In genomic region chr3:32817195-32817560, GRCh38 we compare ENCODE assay signal across 10 cellular contexts. TPM values are rescaled to one million over a fixed set of nuclear protein-coding genes. Genes with fewer than 3 reads are reported as not detected.
A peak's percentile ranks its signal among the peaks of the same experiment; 100 is the strongest.
DNase-seq lines count a peak whose midpoint lies in the region; ATAC-seq and TF ChIP-seq lines count a peak whose summit lies in the region.
"Had no signal": no experiment of that assay in that cellular context is flagged by ENCODE, and none has a peak within 500 bp of the region (broad histone marks: within the 10 kb centered on the region; RNA-seq: fewer than 3 reads in every experiment).

No MANE protein-coding gene starts in this region.

- H3K27ac ChIP-seq in right lobe of liver (no peak overlapping the region), tibial artery (no peak overlapping the region), ovary (no peak overlapping the region)

- H3K27me3 ChIP-seq in right lobe of liver (peaks cover 6 to 48% of the 10 kb centered on the region in 2 donors), tibial artery (peaks cover 0 to 66% of the 10 kb centered on the region in 2 donors), ovary (no peaks in the 10 kb centered on the region)

- peak overlapping the region; percentile 69 for H3K4me3 Mint-ChIP-seq in activated naive CD4-positive, alpha-beta T cell treated with anti-CD3 and anti-CD28 coated beads for 36 hours
- H3K4me3 Mint-ChIP-seq in activated T-helper 2 cell treated with anti-CD3 and anti-CD28 coated beads, Interferon-gamma antibody, Interleukin-2, Interleukin-4, amounts not matched to agents 10 μg/mL and 5 μg/mL and 100 μg/mL, durations not matched to agents 14 hours and 24 hours and 36 hours (ENCODE audit: low read depth) = peak overlapping the region; percentile 76

- TF ChIP-seq CTCF in right lobe of liver (IDR thresholded peaks at IDR 0.05) (no peak), tibial artery (IDR thresholded peaks at IDR 0.05) (no peak), ovary (IDR thresholded peaks at IDR 0.05) (no peak)

- TF ChIP-seq POLR2A in right lobe of liver (IDR thresholded peaks at IDR 0.05) = no peak
- TF ChIP-seq POLR2A in ovary (IDR thresholded peaks at IDR 0.05) = no peak

- no peak for TF ChIP-seq EP300 in ovary (IDR thresholded peaks at IDR 0.05)

- DNase-seq in activated naive CD4-positive, alpha-beta T cell treated with anti-CD3 and anti-CD28 coated beads for 36 hours = no peak
- no peak for DNase-seq in activated naive CD4-positive, alpha-beta T cell treated with Interleukin-2 at 50 U/mL for 16 hours
- DNase-seq in activated T-helper 2 cell treated with anti-CD3 and anti-CD28 coated beads, Interferon-gamma antibody, Interleukin-2, Interleukin-4, amounts not matched to agents 10 μg/mL and 5 μg/mL and 100 μg/mL, durations not matched to agents 14 hours and 24 hours and 36 hours (ENCODE audit: low spot score) = no peak
- DNase-seq in right lobe of liver (no peak), tibial artery (no peak), H4 (ENCODE audit: low spot score) (no peak), HT-29 (ENCODE audit: low spot score) (no peak), ovary (no peak)
- DNase-seq: NCI-H1436 treated with DMSO at 0.1 percent for 48 hours had no signal

- H3K27ac Mint-ChIP-seq in activated naive CD4-positive, alpha-beta T cell treated with anti-CD3 and anti-CD28 coated beads for 36 hours = no peak overlapping the region
- no peak overlapping the region for H3K27ac Mint-ChIP-seq in activated T-helper 2 cell treated with anti-CD3 and anti-CD28 coated beads, Interferon-gamma antibody, Interleukin-2, Interleukin-4, amounts not matched to agents 10 μg/mL and 5 μg/mL and 100 μg/mL, durations not matched to agents 14 hours and 24 hours and 36 hours

- peaks cover 55% of the 10 kb centered on the region for H3K27me3 Mint-ChIP-seq in activated naive CD4-positive, alpha-beta T cell treated with anti-CD3 and anti-CD28 coated beads for 36 hours (ENCODE audit: low read depth)
- peaks cover 68% of the 10 kb centered on the region for H3K27me3 Mint-ChIP-seq in activated T-helper 2 cell treated with anti-CD3 and anti-CD28 coated beads, Interferon-gamma antibody, Interleukin-2, Interleukin-4, amounts not matched to agents 10 μg/mL and 5 μg/mL and 100 μg/mL, durations not matched to agents 14 hours and 24 hours and 36 hours (ENCODE audit: low read depth)

- ATAC-seq in right lobe of liver = no peak

- CTCF ChIA-PET in activated naive CD4-positive, alpha-beta T cell treated with anti-CD3 and anti-CD28 coated beads for 36 hours (lab: Charles Lee) = no interaction called here

- no peaks in the 10 kb centered on the region for H3K9me3 Mint-ChIP-seq in activated naive CD4-positive, alpha-beta T cell treated with anti-CD3 and anti-CD28 coated beads for 36 hours
- H3K9me3 Mint-ChIP-seq in activated T-helper 2 cell treated with anti-CD3 and anti-CD28 coated beads, Interferon-gamma antibody, Interleukin-2, Interleukin-4, amounts not matched to agents 10 μg/mL and 5 μg/mL and 100 μg/mL, durations not matched to agents 14 hours and 24 hours and 36 hours = no peaks in the 10 kb centered on the region

- no CpG with 5 or more reads among the region's 57 CpGs for WGBS in right lobe of liver (ENCODE audit: insufficient coverage, low coverage, low lambda C conversion rate, missing lambda C conversion rate)
- WGBS in ovary, 3 donors = 1 to 4% (median 2%) methylated on average over 22 to 57 of the region's 57 CpGs

- peaks cover 27% of the 10 kb centered on the region for H3K4me1 Mint-ChIP-seq in activated naive CD4-positive, alpha-beta T cell treated with anti-CD3 and anti-CD28 coated beads for 36 hours (ENCODE audit: low read depth)
- peaks cover 21% of the 10 kb centered on the region for H3K4me1 Mint-ChIP-seq in activated T-helper 2 cell treated with anti-CD3 and anti-CD28 coated beads, Interferon-gamma antibody, Interleukin-2, Interleukin-4, amounts not matched to agents 10 μg/mL and 5 μg/mL and 100 μg/mL, durations not matched to agents 14 hours and 24 hours and 36 hours (ENCODE audit: low read depth)

- no peaks in the 10 kb centered on the region for H3K36me3 Mint-ChIP-seq in activated naive CD4-positive, alpha-beta T cell treated with anti-CD3 and anti-CD28 coated beads for 36 hours (ENCODE audit: low read depth)
- peaks cover 5% of the 10 kb centered on the region for H3K36me3 Mint-ChIP-seq in activated T-helper 2 cell treated with anti-CD3 and anti-CD28 coated beads, Interferon-gamma antibody, Interleukin-2, Interleukin-4, amounts not matched to agents 10 μg/mL and 5 μg/mL and 100 μg/mL, durations not matched to agents 14 hours and 24 hours and 36 hours (ENCODE audit: low read depth)

- H3K4me1 ChIP-seq in right lobe of liver (peaks cover 0 to 19% (median 0%) of the 10 kb centered on the region in 4 donors), tibial artery (peaks cover 0 to 39% (median 36%) of the 10 kb centered on the region in 4 donors), ovary (ENCODE audit: insufficient read depth) (no peaks in the 10 kb centered on the region)

- H3K36me3 ChIP-seq in right lobe of liver (no peaks in the 10 kb centered on the region), tibial artery (no peaks in the 10 kb centered on the region), ovary (no peaks in the 10 kb centered on the region)

- intact Hi-C loops in activated naive CD4-positive, alpha-beta T cell treated with anti-CD3 and anti-CD28 coated beads for 36 hours (cut with micrococcal nuclease) = loop anchor here (1.0 kb wide), 1 partner anchor 36 kb away; no protein-coding TSS in a partner anchor
- intact Hi-C loops in activated T-helper 2 cell treated with anti-CD3 and anti-CD28 coated beads, Interferon-gamma antibody, Interleukin-2, Interleukin-4, amounts not matched to agents 10 μg/mL and 5 μg/mL and 100 μg/mL, durations not matched to agents 14 hours and 24 hours and 36 hours (cut with micrococcal nuclease) = loop anchor here (2.0 to 5.0 kb wide), 2 partner anchors 36 to 400 kb away; partner anchors contain the start of gene SUSD5
- intact Hi-C loops in right lobe of liver (cut with DNase I) = no loop called here
- intact Hi-C loops in tibial artery (cut with DNase I; ENCODE audit: low total_unique reads) = no loop called here
- intact Hi-C loops in ovary (cut with DNase I) = no loop called here

- H3K4me3 ChIP-seq in right lobe of liver = peak overlapping the region; percentile 18 to 39 (median 29)
- peak overlapping the region; percentile 35 to 49 for H3K4me3 ChIP-seq in tibial artery
- no peak overlapping the region for H3K4me3 ChIP-seq in ovary

- no peaks in the 10 kb centered on the region for H3K9me3 ChIP-seq in right lobe of liver
- H3K9me3 ChIP-seq in tibial artery = no peaks in the 10 kb centered on the region
- no peaks in the 10 kb centered on the region for H3K9me3 ChIP-seq in ovary

RNA-seq across cellular contexts. Expression of gene TRIM71, which starts 0.6 kb away (rescaled TPM):
- total RNA-seq in activated naive CD4-positive, alpha-beta T cell treated with anti-CD3 and anti-CD28 coated beads for 36 hours = under 1 TPM; 0.02 to 0.07 TPM
- 0.05 and 0.07 TPM in 2 replicates for total RNA-seq in activated T-helper 2 cell treated with anti-CD3 and anti-CD28 coated beads, Interferon-gamma antibody, Interleukin-2, Interleukin-4, amounts not matched to agents 10 μg/mL and 5 μg/mL and 100 μg/mL, durations not matched to agents 14 hours and 24 hours and 36 hours
- not detected for total RNA-seq in right lobe of liver
- 0.02 TPM in 1 of 2 replicates, not detected in the other for total RNA-seq in H4 (2014; rRNA removed; shearing (Covaris generic))
- not detected in 2 replicates for total RNA-seq in HT-29 (2014; rRNA removed; shearing (Covaris generic))
- under 1 TPM in 4 of 7 donors, not detected in 3; 0.05 to 0.43 (median 0.21) TPM for total RNA-seq in ovary
- under 1 TPM in 1 of 2 donors, not detected in 1; 0.06 TPM for polyA plus RNA-seq in ovary
- total RNA-seq: bronchial epithelial cell had no signal

Comparison
In these comparisons a context has a peak if more than half of its experiments do, and no peak if none do; other contexts are left out.
1. intact Hi-C loops: an anchor here in activated naive CD4-positive, alpha-beta T cell treated with anti-CD3 and anti-CD28 coated beads for 36 hours (1.0 kb wide) and activated T-helper 2 cell treated with anti-CD3 and anti-CD28 coated beads, Interferon-gamma antibody, Interleukin-2, Interleukin-4, amounts not matched to agents 10 μg/mL and 5 μg/mL and 100 μg/mL, durations not matched to agents 14 hours and 24 hours and 36 hours (2.0 to 5.0 kb wide); none called in right lobe of liver, tibial artery and ovary.